In the genomic region with DNA sequence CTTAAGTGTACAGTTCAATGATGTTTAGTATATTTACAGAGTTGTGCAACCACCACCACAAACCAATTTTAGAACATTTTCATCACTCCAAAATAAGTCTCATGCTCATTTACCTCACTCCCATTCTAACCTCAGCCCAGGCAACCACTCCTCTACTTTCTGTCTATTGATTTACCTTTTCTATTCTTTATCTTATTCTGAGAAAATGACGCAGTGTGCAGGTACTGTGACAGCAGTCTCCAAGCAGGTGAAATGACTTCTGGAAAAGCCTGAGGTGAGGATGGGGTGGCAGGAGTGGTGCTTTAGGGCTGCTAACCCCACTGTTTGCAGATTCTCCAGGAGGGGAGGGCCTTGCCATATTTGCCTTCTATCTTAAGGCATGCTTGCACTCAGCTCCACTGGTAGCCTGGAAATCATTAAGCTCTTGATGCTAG, we compare ENCODE assay signal across 27 cellular contexts. TPM values are rescaled to one million over a fixed set of nuclear protein-coding genes. Genes with fewer than 3 reads are reported as not detected.
DNase-seq lines count a peak whose midpoint lies in the region; ATAC-seq, FAIRE-seq and TF ChIP-seq lines count a peak whose summit lies in the region.
"Had no signal": no experiment of that assay in that cellular context is flagged by ENCODE, and none has a peak within 500 bp of the region (broad histone marks: within the 10 kb centered on the region; RNA-seq: fewer than 3 reads in every experiment).

No MANE protein-coding gene starts in this region.

- no peaks in the 10 kb centered on the region for H3K9me3 Mint-ChIP-seq in central memory CD8-positive, alpha-beta T cell
- H3K9me3 Mint-ChIP-seq: activated T-cell treated with anti-CD3 and anti-CD28 coated beads, Interleukin-2, amount 50 U/mL, for 72 hours; CD14-positive monocyte; neural progenitor cell had no signal

- H3K4me3 ChIP-seq in ovary, result no peak overlapping the region
- H3K4me3 ChIP-seq: mucosa of descending colon, neural progenitor cell, thyroid gland had no signal

- no peaks in the 10 kb centered on the region for H3K27me3 Mint-ChIP-seq in central memory CD8-positive, alpha-beta T cell
- H3K27me3 Mint-ChIP-seq: activated naive CD8-positive, alpha-beta T cell; stimulated activated naive CD8-positive, alpha-beta T cell treated with anti-CD3 and anti-CD28 coated beads, Interleukin-15, Interleukin-2, amounts not matched to agents 100 ng/mL and 50 ng/mL, for 24 hours had no signal

- TF ChIP-seq POLR2A in GM12891 (IDR thresholded peaks at IDR 0.05; ENCODE audit: low read depth, low read length) (no peak), ovary (IDR thresholded peaks at IDR 0.05) (no peak)

- no peak overlapping the region for H3K4me3 Mint-ChIP-seq in central memory CD8-positive, alpha-beta T cell
- H3K4me3 Mint-ChIP-seq: activated naive CD8-positive, alpha-beta T cell; activated T-cell treated with anti-CD3 and anti-CD28 coated beads, Interleukin-2, amount 50 U/mL, for 72 hours; CD14-positive monocyte; neural progenitor cell; stimulated activated naive CD8-positive, alpha-beta T cell treated with anti-CD3 and anti-CD28 coated beads, Interleukin-15, Interleukin-2, amounts not matched to agents 100 ng/mL and 50 ng/mL, for 24 hours had no signal

- DNase-seq in GM12891 (ENCODE audit: insufficient read length, low spot score) (no peak), NCI-H748 (lab: John Stamatoyannopoulos, UW; ENCODE audit: unreplicated experiment) (no peak), ovary (no peak), D721Med (ENCODE audit: insufficient read length, low spot score) (no peak)
- DNase-seq in central memory CD8-positive, alpha-beta T cell (ENCODE audit: low spot score in 2 of 2), result no peak
- DNase-seq: activated T-cell treated with anti-CD3 and anti-CD28 coated beads, Interleukin-2, amount 50 U/mL, for 72 hours; cerebellar nuclear complex; hippocampal formation; KBM-7; MM.1S; mucosa of descending colon; NCI-H187; NCI-H69; stimulated activated CD4-positive, alpha-beta T cell treated with anti-CD3 and anti-CD28 coated beads, Interleukin-4, amount 100 ng/mL, for 1 hour; thyroid gland had no signal

- H3K4me1 Mint-ChIP-seq in central memory CD8-positive, alpha-beta T cell, result no peaks in the 10 kb centered on the region
- H3K4me1 Mint-ChIP-seq: neural progenitor cell had no signal

- no peak for TF ChIP-seq CTCF in ovary (IDR thresholded peaks at IDR 0.05)
- no peak for TF ChIP-seq CTCF in D721Med (IDR thresholded peaks at IDR 0.05; ENCODE audit: insufficient read depth, missing control alignments)

- TF ChIP-seq EP300 in ovary (IDR thresholded peaks at IDR 0.05), result no peak

- intact Hi-C loops in ovary (cut with DNase I), result no loop called here

- H3K27ac ChIP-seq in ovary, result no peak overlapping the region
- H3K27ac ChIP-seq: epithelial cell of prostate, neural progenitor cell had no signal

- H3K4me1 ChIP-seq in ovary (ENCODE audit: insufficient read depth), result no peaks in the 10 kb centered on the region
- H3K4me1 ChIP-seq: neural progenitor cell had no signal

- 92 to 100% (median 100%) methylated on average over 1 of the region's 1 CpG for WGBS in ovary, 3 donors

- no peaks in the 10 kb centered on the region for H3K9me3 ChIP-seq in ovary
- H3K9me3 ChIP-seq: mucosa of descending colon, thyroid gland had no signal

- no peaks in the 10 kb centered on the region for H3K36me3 ChIP-seq in ovary

- peak overlapping the region; percentile 11 for H3K27ac Mint-ChIP-seq in central memory CD8-positive, alpha-beta T cell (ENCODE audit: low read depth)
- H3K27ac Mint-ChIP-seq: activated naive CD8-positive, alpha-beta T cell; activated T-cell treated with anti-CD3 and anti-CD28 coated beads, Interleukin-2, amount 50 U/mL, for 72 hours; neural progenitor cell had no signal

- H3K27me3 ChIP-seq in ovary, result no peaks in the 10 kb centered on the region
- H3K27me3 ChIP-seq: neural progenitor cell, thyroid gland had no signal

- FAIRE-seq in GM12891 (lab: Jason Lieb, UNC) (peak; percentile 9), D721Med (lab: Jason Lieb, UNC) (no peak)
- FAIRE-seq: astrocyte, islet of Langerhans had no signal

- peaks cover 40% of the 10 kb centered on the region for H3K36me3 Mint-ChIP-seq in central memory CD8-positive, alpha-beta T cell (ENCODE audit: insufficient read depth)

- ATAC-seq in GM21717 (IDR thresholded peaks at IDR 0.05; ENCODE audit: unreplicated experiment) (peak; percentile 34), HG03571 (IDR thresholded peaks at IDR 0.05; ENCODE audit: unreplicated experiment) (peak; percentile 58), HG02938 (IDR thresholded peaks at IDR 0.05; ENCODE audit: unreplicated experiment) (no peak)
- no peak for ATAC-seq in central memory CD8-positive, alpha-beta T cell (replicated peaks; ENCODE audit: extremely low read depth, poor library complexity, severe bottlenecking)
- ATAC-seq: activated T-cell treated with anti-CD3 and anti-CD28 coated beads, Interleukin-2, amount 50 U/mL, for 72 hours; HCT116; mucosa of descending colon; Right ventricle myocardium inferior had no signal

TF ChIP-seq in GM12891, 5 proteins besides CTCF, POLR2A, EP300 and RAD21:
- no peak for TF ChIP-seq POLR2AphosphoS5 (IDR thresholded peaks at IDR 0.05; ENCODE audit: low read depth, low read length)
- no peak for TF ChIP-seq SPI1 (IDR thresholded peaks at IDR 0.05; ENCODE audit: low read depth, low read length)
- no peak for TF ChIP-seq PAX5 (IDR thresholded peaks at IDR 0.05; ENCODE audit: insufficient read depth, low read length, severe bottlenecking)
- TF ChIP-seq TAF1 (IDR thresholded peaks at IDR 0.05; ENCODE audit: low read depth, low read length), result no peak
- no peak for TF ChIP-seq POU2F2 (IDR thresholded peaks at IDR 0.05; ENCODE audit: low read depth, low read length)

RNA-seq across cellular contexts. Expression of a gene that starts 39.5 kb away (rescaled TPM):
- polyA plus RNA-seq in GM12891 (2012; ENCODE audit: low read depth, missing spikeins), result 98.7 TPM
- total RNA-seq in ovary, result 100 to 1,000 TPM in 1 of 7 donors, 10 to 100 TPM in 6; 41.0 to 253 (median 55.3) TPM
- 10 to 100 TPM; 35.0 to 86.8 TPM for polyA plus RNA-seq in ovary

RNA-seq across cellular contexts. Expression of a gene that starts 48.0 kb away (rescaled TPM):
- polyA plus RNA-seq in GM12891 (2012; ENCODE audit: low read depth, missing spikeins), result 0.04 TPM
- 1 to 10 TPM in 1 of 7 donors, under 1 TPM in 3, not detected in 3; 0.10 to 1.1 (median 0.87) TPM for total RNA-seq in ovary
- under 1 TPM in 1 of 2 donors, not detected in 1; 0.08 TPM for polyA plus RNA-seq in ovary
- total RNA-seq: activated T-cell treated with anti-CD3 and anti-CD28 coated beads, Interleukin-2, amount 50 U/mL, for 72 hours; astrocyte; mucosa of descending colon had no signal
- polyA plus RNA-seq: CD14-positive monocyte had no signal

Comparison
In these comparisons a context has a peak if more than half of its experiments do, and no peak if none do; other contexts are left out.
1. ATAC-seq: peak in GM21717 (single experiment) and HG03571 (single experiment); none in central memory CD8-positive, alpha-beta T cell (single experiment) and HG02938 (single experiment).